8 cellular contexts compared by ENCODE assay signal in genomic region chr19:40165362-40165937, GRCh38.
DNase-seq lines count a peak whose midpoint lies in the region; ATAC-seq lines count a peak whose summit lies in the region.

No MANE protein-coding gene starts in this region.

- peak; percentile 72 for DNase-seq in NK-92 treated with Interleukin-12 subunit alpha and Interleukin-12 subunit beta, amount 100 ng/mL, for 24 hours (lab: John Stamatoyannopoulos, UW)
- DNase-seq in NK-92 (lab: John Stamatoyannopoulos, UW; ENCODE audit: unreplicated experiment) (no peak), NCI-H82 (lab: John Stamatoyannopoulos, UW) (peak; percentile 70), activated T-cell treated with anti-CD3 and anti-CD28 coated beads for 24 hours (ENCODE audit: low read depth) (peak; percentile 49), fibroblast of the conjunctiva (ENCODE audit: low read depth) (peak; percentile 13), pons (ENCODE audit: low spot score) (peak; percentile 37), inferior parietal cortex (ENCODE audit: extremely low spot score) (no peak)

- ATAC-seq in HG02884 (IDR thresholded peaks at IDR 0.05; ENCODE audit: unreplicated experiment) = no peak

Comparison
In these comparisons a context has a peak if more than half of its experiments do, and no peak if none do; other contexts are left out.
1. DNase-seq: peak in NK-92 treated with Interleukin-12 subunit alpha and Interleukin-12 subunit beta, amount 100 ng/mL, for 24 hours (single experiment), NCI-H82 (single experiment), activated T-cell treated with anti-CD3 and anti-CD28 coated beads for 24 hours (single experiment), fibroblast of the conjunctiva (single experiment) and pons (single experiment); none in NK-92 (single experiment) and inferior parietal cortex (single experiment).